Comparison of ENCODE assay signal across 18 cellular contexts in genomic region chr9:124105266-124105665, GRCh38.
"Had no signal": no experiment of that assay in that cellular context is flagged by ENCODE, and none has a peak within 500 bp of the region (broad histone marks: within the 10 kb centered on the region; RNA-seq: fewer than 3 reads in every experiment).

No MANE protein-coding gene starts in this region.

- DNase-seq: cortex of kidney; dorsolateral prefrontal cortex; effector CD8-positive, alpha-beta T cell; immature natural killer cell; left colon; mammary epithelial cell; naive thymus-derived CD4-positive, alpha-beta T cell; nephron progenitor cell; small intestine; stimulated activated CD4-positive, alpha-beta T cell treated with anti-CD3 and anti-CD28 coated beads, Interleukin-12 subunit alpha, Interleukin-12 subunit beta, amount 100 ng/mL, for 4 hours; stimulated activated CD4-positive, alpha-beta T cell treated with anti-CD3 and anti-CD28 coated beads, Interleukin-2, amount 100 ng/mL, for 48 hours; stimulated activated naive CD8-positive, alpha-beta T cell treated with anti-CD3 and anti-CD28 coated beads, Interleukin-15, Interleukin-2, amounts not matched to agents 100 U/mL and 50 U/mL, for 24 hours; thyroid gland; upper lobe of left lung; uterus had no signal

- H3K27ac ChIP-seq: dorsolateral prefrontal cortex, neutrophil, suprapubic skin, thyroid gland, upper lobe of left lung, uterus had no signal

- ATAC-seq: esophagus mucosa; left colon; naive thymus-derived CD4-positive, alpha-beta T cell; stimulated activated naive CD8-positive, alpha-beta T cell treated with anti-CD3 and anti-CD28 coated beads, Interleukin-15, Interleukin-2, amounts not matched to agents 100 U/mL and 50 U/mL, for 24 hours had no signal

- H3K4me1 ChIP-seq: suprapubic skin, thyroid gland, upper lobe of left lung, uterus had no signal

- H3K9me3 ChIP-seq: neutrophil, suprapubic skin, thyroid gland, upper lobe of left lung, uterus had no signal

- H3K27me3 ChIP-seq: thyroid gland, upper lobe of left lung, uterus had no signal

- H3K36me3 ChIP-seq: neutrophil, suprapubic skin, thyroid gland, upper lobe of left lung, uterus had no signal

- H3K4me3 ChIP-seq: dorsolateral prefrontal cortex, suprapubic skin, thyroid gland, upper lobe of left lung, uterus had no signal
